Comparison of ENCODE assay signal across 26 cellular contexts in genomic region chr1:207969528-207969927, GRCh38. TPM values are rescaled to one million over a fixed set of nuclear protein-coding genes. Genes with fewer than 3 reads are reported as not detected.
DNase-seq lines count a peak whose midpoint lies in the region; ATAC-seq and TF ChIP-seq lines count a peak whose summit lies in the region.
"Had no signal": no experiment of that assay in that cellular context is flagged by ENCODE, and none has a peak within 500 bp of the region (broad histone marks: within the 10 kb centered on the region; RNA-seq: fewer than 3 reads in every experiment).

No MANE protein-coding gene starts in this region.

- H3K4me3 ChIP-seq in HCT116 (replicated peaks in 1 of 2; ENCODE audit: low read depth in 1 of 2, low read length in 2 of 2), result no peak overlapping the region
- H3K4me3 ChIP-seq in IMR-90 (ENCODE audit: insufficient read depth, low read depth, low read length), result no peak overlapping the region
- H3K4me3 ChIP-seq: BLaER1, GM12878 had no signal

- H2AFZ ChIP-seq in HCT116 (ENCODE audit: low read depth, low read length, poor library complexity, severe bottlenecking) (no peak overlapping the region), IMR-90 (replicated peaks; ENCODE audit: low read length, poor library complexity) (no peak overlapping the region)

- H3K36me3 ChIP-seq in HCT116 (ENCODE audit: control insufficient read depth in 1 of 2, insufficient read depth in 2 of 2, low read length in 2 of 2) (no peaks in the 10 kb centered on the region), IMR-90 (ENCODE audit: control insufficient read depth, insufficient read depth, low read length) (no peaks in the 10 kb centered on the region)
- H3K36me3 ChIP-seq: BE2C, BLaER1 had no signal

- no peak for TF ChIP-seq CTCF in HCT116 (IDR thresholded peaks at IDR 0.05 in 2 of 3, conservative IDR thresholded peaks at IDR 0.05 in 1 of 3; ENCODE audit: borderline replicate concordance in 1 of 3, insufficient read depth in 1 of 3, low read depth in 2 of 3, low read length in 2 of 3)
- TF ChIP-seq CTCF in IMR-90 (conservative IDR thresholded peaks at IDR 0.05; ENCODE audit: low read depth, low read length), result no peak
- no peak for TF ChIP-seq CTCF in CD14-positive monocyte (IDR thresholded peaks at IDR 0.05)

- no peak for DNase-seq in HCT116 (ENCODE audit: low read depth, low spot score)
- no peak for DNase-seq in IMR-90
- DNase-seq in stimulated activated effector memory CD8-positive, alpha-beta T cell treated with anti-CD3 and anti-CD28 coated beads, Interleukin-12 subunit alpha, Interleukin-12 subunit beta, amount 100 ng/mL, for 72 hours (ENCODE audit: low spot score in 2 of 2), result no peak
- no peak for DNase-seq in DMS153 treated with DMSO at 0.1 percent for 48 hours (lab: John Stamatoyannopoulos, UW; ENCODE audit: unreplicated experiment)
- DNase-seq in LoVo (ENCODE audit: low spot score), result no peak
- no peak for DNase-seq in CD14-positive monocyte (ENCODE audit: low spot score)
- DNase-seq: 8988T; ACHN; BE2C; C1 segment of cervical spinal cord; Caco-2; Calu3; CD4-positive, alpha-beta T cell; CD8-positive, alpha-beta T cell; DMS53; DMS79; DND-41; EL; GDM1 had no signal

- H3K9me1 ChIP-seq in IMR-90 (ENCODE audit: insufficient read depth, low read length), result no peaks in the 10 kb centered on the region

- no peaks in the 10 kb centered on the region for H3K4me1 Mint-ChIP-seq in activated T-helper 17 cell treated with anti-CD3 and anti-CD28 coated beads, Interleukin-2, amount 50 U/mL, for 72 hours
- no peaks in the 10 kb centered on the region for H3K4me1 Mint-ChIP-seq in stimulated activated effector memory CD8-positive, alpha-beta T cell treated with anti-CD3 and anti-CD28 coated beads, Interleukin-12 subunit alpha, Interleukin-12 subunit beta, amount 100 ng/mL, for 72 hours
- peaks cover 12% of the 10 kb centered on the region for H3K4me1 Mint-ChIP-seq in CD14-positive monocyte

- no peaks in the 10 kb centered on the region for H3K9me2 ChIP-seq in HCT116 (ENCODE audit: insufficient read depth)

- no peak overlapping the region for H2AK9ac ChIP-seq in IMR-90 (replicated peaks; ENCODE audit: low read depth, low read length, poor library complexity)

- no peak overlapping the region for H2BK20ac ChIP-seq in IMR-90 (ENCODE audit: low read depth, low read length)

- no peak overlapping the region for H4K8ac ChIP-seq in IMR-90 (ENCODE audit: low read depth in 2 of 2, low read length in 2 of 2)

- CTCF ChIA-PET in HCT116 (lab: Charles Lee) (interaction anchor here (1.1 to 1.9 kb wide), 5 partner anchors 12 to 101 kb away, joined by 3 to 9 read pairs (median 3); no protein-coding TSS in a partner anchor), IMR-90 (lab: Yijun Ruan, JAX) (interaction anchor here (0.9 to 4.1 kb wide), 2 partner anchors 85 to 100 kb away, joined by 3 to 18 read pairs; no protein-coding TSS in a partner anchor)

- no peak overlapping the region for H3K4ac ChIP-seq in IMR-90 (ENCODE audit: low read depth, low read length)

- BruUV-seq in HCT116 (replicated peaks; lab: Mats Ljungman, UMichigan) (no TSS peak), IMR-90 (replicated peaks; lab: Mats Ljungman, UMichigan) (no TSS peak)

- TF ChIP-seq POLR2A in HCT116 (IDR thresholded peaks at IDR 0.05; ENCODE audit: borderline replicate concordance, extremely low read depth, insufficient read depth, insufficient read length) (no peak), IMR-90 (IDR thresholded peaks at IDR 0.05; ENCODE audit: low read depth, low read length) (no peak)

- no peaks in the 10 kb centered on the region for H3K79me2 ChIP-seq in HCT116 (ENCODE audit: insufficient read depth, low read length)

- H4K20me1 ChIP-seq in HCT116 (ENCODE audit: insufficient read depth) (no peaks in the 10 kb centered on the region), IMR-90 (ENCODE audit: insufficient read depth, low read length) (no peaks in the 10 kb centered on the region)
- H4K20me1 ChIP-seq: BLaER1 had no signal

- no peak overlapping the region for H2AK5ac ChIP-seq in IMR-90 (ENCODE audit: low read depth, low read length)

- H3K27me3 Mint-ChIP-seq in activated T-helper 17 cell treated with anti-CD3 and anti-CD28 coated beads, Interleukin-2, amount 50 U/mL, for 72 hours, result peaks cover 13% of the 10 kb centered on the region
- H3K27me3 Mint-ChIP-seq in CD14-positive monocyte (ENCODE audit: low read depth in 3 of 3), result peaks cover under 1 to 7% (median 6%) of the 10 kb centered on the region in 3 donors

- H4K91ac ChIP-seq in IMR-90 (ENCODE audit: insufficient read depth, low read depth, low read length), result no peak overlapping the region

- H3K4me1 ChIP-seq in HCT116 (ENCODE audit: control insufficient read depth in 1 of 2, insufficient read depth in 2 of 2, low read length in 2 of 2) (no peaks in the 10 kb centered on the region), IMR-90 (ENCODE audit: control insufficient read depth, insufficient read depth, low read length) (peaks cover 1% of the 10 kb centered on the region; the same call in 1 of the 2 replicates)
- H3K4me1 ChIP-seq: BE2C, BLaER1, Caco-2 had no signal

- H3K4me2 ChIP-seq in HCT116 (ENCODE audit: low read length) (no peak overlapping the region), IMR-90 (ENCODE audit: low read depth, low read length) (no peak overlapping the region)
- H3K4me2 ChIP-seq: BLaER1 had no signal

- H3K27ac ChIP-seq in HCT116 (ENCODE audit: low read depth, low read length), result no peak overlapping the region
- H3K27ac ChIP-seq in IMR-90 (ENCODE audit: insufficient read depth, low read length), result no peak overlapping the region
- H3K27ac ChIP-seq: BLaER1 had no signal

- POLR2A ChIA-PET in HCT116 (lab: Charles Lee) (no interaction called here), IMR-90 (lab: Charles Lee; ENCODE audit: unreplicated experiment) (no interaction called here)

- ATAC-seq in HCT116 (peak; percentile 52), IMR-90 (ENCODE audit: low read depth) (no peak), GM21367 (IDR thresholded peaks at IDR 0.05; ENCODE audit: unreplicated experiment) (no peak)
- peak; percentile 24 for ATAC-seq in activated T-helper 17 cell treated with anti-CD3 and anti-CD28 coated beads, Interleukin-2, amount 50 U/mL, for 72 hours (replicated peaks)
- peak; percentile 34 for ATAC-seq in stimulated activated effector memory CD8-positive, alpha-beta T cell treated with anti-CD3 and anti-CD28 coated beads, Interleukin-12 subunit alpha, Interleukin-12 subunit beta, amount 100 ng/mL, for 72 hours
- ATAC-seq: CD8-positive, alpha-beta T cell; GM12878 had no signal

- H3K18ac ChIP-seq in IMR-90 (ENCODE audit: low read depth, low read length), result no peak overlapping the region

- H3K9me3 ChIP-seq in HCT116 (ENCODE audit: control insufficient read depth in 1 of 2, insufficient read depth in 1 of 2, low read depth in 1 of 2, low read length in 2 of 2) (no peaks in the 10 kb centered on the region), IMR-90 (ENCODE audit: control insufficient read depth, insufficient read depth, low read length) (no peaks in the 10 kb centered on the region)
- H3K9me3 ChIP-seq: BE2C, BLaER1, Caco-2 had no signal

- H3K23ac ChIP-seq in IMR-90 (ENCODE audit: low read depth, low read length), result no peak overlapping the region

- H2BK120ac ChIP-seq in IMR-90 (ENCODE audit: low read depth, low read length), result no peak overlapping the region

- H3K4me3 Mint-ChIP-seq in activated T-helper 17 cell treated with anti-CD3 and anti-CD28 coated beads, Interleukin-2, amount 50 U/mL, for 72 hours, result no peak overlapping the region
- no peak overlapping the region for H3K4me3 Mint-ChIP-seq in stimulated activated effector memory CD8-positive, alpha-beta T cell treated with anti-CD3 and anti-CD28 coated beads, Interleukin-12 subunit alpha, Interleukin-12 subunit beta, amount 100 ng/mL, for 72 hours
- H3K4me3 Mint-ChIP-seq in CD14-positive monocyte, result no peak overlapping the region
- H3K4me3 Mint-ChIP-seq: CD4-positive, alpha-beta T cell; CD8-positive, alpha-beta T cell had no signal

- H3K27ac Mint-ChIP-seq in activated T-helper 17 cell treated with anti-CD3 and anti-CD28 coated beads, Interleukin-2, amount 50 U/mL, for 72 hours, result no peak overlapping the region
- no peak overlapping the region for H3K27ac Mint-ChIP-seq in stimulated activated effector memory CD8-positive, alpha-beta T cell treated with anti-CD3 and anti-CD28 coated beads, Interleukin-12 subunit alpha, Interleukin-12 subunit beta, amount 100 ng/mL, for 72 hours
- no peak overlapping the region for H3K27ac Mint-ChIP-seq in CD14-positive monocyte
- H3K27ac Mint-ChIP-seq: CD4-positive, alpha-beta T cell; CD8-positive, alpha-beta T cell had no signal

- no CpG with 5 or more reads among the region's 2 CpGs for WGBS in IMR-90 (ENCODE audit: extremely low coverage in 2 of 2, insufficient read length in 1 of 2), 2 experiments

- H3K9ac ChIP-seq in HCT116 (ENCODE audit: low read length), result no peak overlapping the region
- H3K9ac ChIP-seq in IMR-90 (ENCODE audit: low read depth, low read length), result no peak overlapping the region
- H3K9ac ChIP-seq: BLaER1 had no signal

- no peaks in the 10 kb centered on the region for H3K36me3 Mint-ChIP-seq in activated T-helper 17 cell treated with anti-CD3 and anti-CD28 coated beads, Interleukin-2, amount 50 U/mL, for 72 hours (ENCODE audit: low read depth)
- H3K36me3 Mint-ChIP-seq in stimulated activated effector memory CD8-positive, alpha-beta T cell treated with anti-CD3 and anti-CD28 coated beads, Interleukin-12 subunit alpha, Interleukin-12 subunit beta, amount 100 ng/mL, for 72 hours, result no peaks in the 10 kb centered on the region
- no peaks in the 10 kb centered on the region for H3K36me3 Mint-ChIP-seq in CD14-positive monocyte
- H3K36me3 Mint-ChIP-seq: CD8-positive, alpha-beta T cell had no signal

- no peak for TF ChIP-seq RAD21 in HCT116 (IDR thresholded peaks at IDR 0.05; ENCODE audit: low read depth)
- TF ChIP-seq RAD21 in IMR-90 (IDR thresholded peaks at IDR 0.05; ENCODE audit: low read length), result no peak

- H2BK15ac ChIP-seq in IMR-90 (ENCODE audit: low read depth, low read length), result no peak overlapping the region

- peaks cover 16% of the 10 kb centered on the region for H3K27me3 ChIP-seq in HCT116 (ENCODE audit: insufficient read depth, low read length)
- H3K27me3 ChIP-seq in IMR-90 (ENCODE audit: control insufficient read depth, insufficient read depth, low read length), result peaks cover 16% of the 10 kb centered on the region
- H3K27me3 ChIP-seq: BE2C, BLaER1 had no signal

- RAD21 ChIA-PET in HCT116 (lab: Charles Lee; ENCODE audit: low non-redundant PET in 1 of 2, low total read pairs in 2 of 2, uncharacterized antibody in 2 of 2, unreplicated experiment in 2 of 2), result no interaction called here

- H3K56ac ChIP-seq in IMR-90 (ENCODE audit: extremely low read depth, insufficient read depth, low read length), result no peak overlapping the region

- dilution Hi-C loops in IMR-90 (cut with HindIII; ENCODE audit: low sequenced_read_pairs, unreplicated experiment), result no loop called here

- intact Hi-C loops in HCT116 (cut with micrococcal nuclease), result no loop called here
- intact Hi-C loops in IMR-90 (cut with micrococcal nuclease), result no loop called here
- intact Hi-C loops in CD14-positive monocyte (cut with micrococcal nuclease), result loop anchor here in 1 of 2 donors (10.0 kb wide), 2 partner anchors 145 to 175 kb away; no protein-coding TSS in a partner anchor

- in situ Hi-C loops in IMR-90 (cut with MboI; ENCODE audit: low sequenced_read_pairs), result loop anchor here (10.0 kb wide), 1 partner anchor 145 kb away; no protein-coding TSS in a partner anchor

- H3K9me3 Mint-ChIP-seq in activated T-helper 17 cell treated with anti-CD3 and anti-CD28 coated beads, Interleukin-2, amount 50 U/mL, for 72 hours, result no peaks in the 10 kb centered on the region
- no peaks in the 10 kb centered on the region for H3K9me3 Mint-ChIP-seq in stimulated activated effector memory CD8-positive, alpha-beta T cell treated with anti-CD3 and anti-CD28 coated beads, Interleukin-12 subunit alpha, Interleukin-12 subunit beta, amount 100 ng/mL, for 72 hours
- no peaks in the 10 kb centered on the region for H3K9me3 Mint-ChIP-seq in CD14-positive monocyte
- H3K9me3 Mint-ChIP-seq: CD4-positive, alpha-beta T cell; CD8-positive, alpha-beta T cell had no signal

- no peak overlapping the region for H4K5ac ChIP-seq in IMR-90 (ENCODE audit: low read depth, low read length)

- no peaks in the 10 kb centered on the region for H3K79me1 ChIP-seq in IMR-90 (ENCODE audit: low read depth in 1 of 2, low read length in 2 of 2)

- H2BK5ac ChIP-seq in IMR-90 (ENCODE audit: low read depth, low read length, poor library complexity, severe bottlenecking), result no peak overlapping the region

- H3K14ac ChIP-seq in IMR-90 (replicated peaks; ENCODE audit: low read depth, low read length), result no peak overlapping the region

RNA-seq across cellular contexts. Expression of gene CD34, which starts 58.6 kb away (rescaled TPM):
- total RNA-seq in HCT116 (2021; ENCODE audit: unreplicated experiment), result 0.07 TPM
- not detected in 2 replicates for polyA plus RNA-seq in HCT116 (2012)
- under 0.01 TPM in 1 of 2 replicates, not detected in the other for total RNA-seq in IMR-90 (2012; rRNA removed)
- 0.14 and 0.16 TPM in 2 replicates for polyA plus RNA-seq in IMR-90 (2012; rRNA removed)
- 0.10 and 0.11 TPM in 2 replicates for polyA plus RNA-seq in IMR-90 (2012; cell fraction: cytosol; rRNA removed)
- polyA plus RNA-seq in IMR-90 (2012; cell fraction: nucleus; rRNA removed; ENCODE audit: low replicate concordance), result 0.04 and 0.10 TPM in 2 replicates
- under 1 TPM; 0.06 to 0.24 TPM for total RNA-seq in activated T-helper 17 cell treated with anti-CD3 and anti-CD28 coated beads, Interleukin-2, amount 50 U/mL, for 72 hours
- polyA plus RNA-seq in CD14-positive monocyte, result not detected
- total RNA-seq: A673; Caco-2; CD4-positive, alpha-beta T cell; CD8-positive, alpha-beta T cell; Daoy; G401 had no signal

Comparison
In these comparisons a context has a peak if more than half of its experiments do, and no peak if none do; other contexts are left out.
1. ATAC-seq: peak in HCT116 (single experiment), activated T-helper 17 cell treated with anti-CD3 and anti-CD28 coated beads, Interleukin-2, amount 50 U/mL, for 72 hours (single experiment) and stimulated activated effector memory CD8-positive, alpha-beta T cell treated with anti-CD3 and anti-CD28 coated beads, Interleukin-12 subunit alpha, Interleukin-12 subunit beta, amount 100 ng/mL, for 72 hours (single experiment); none in IMR-90 (single experiment) and GM21367 (single experiment).